Comparison of ENCODE assay signal across 10 cellular contexts in genomic region chr19:741506-742131, GRCh38. TPM values are rescaled to one million over a fixed set of nuclear protein-coding genes. Genes with fewer than 3 reads are reported as not detected.
A peak's percentile ranks its signal among the peaks of the same experiment; 100 is the strongest.
DNase-seq lines count a peak whose midpoint lies in the region; ATAC-seq and TF ChIP-seq lines count a peak whose summit lies in the region.
"Had no signal": no experiment of that assay in that cellular context is flagged by ENCODE, and none has a peak within 500 bp of the region (broad histone marks: within the 10 kb centered on the region; RNA-seq: fewer than 3 reads in every experiment).

No MANE protein-coding gene starts in this region.

- no peak overlapping the region for H3K27ac ChIP-seq in MM.1S (ENCODE audit: low read length)
- H3K27ac ChIP-seq: KMS-11 had no signal

- no peaks in the 10 kb centered on the region for H3K79me2 ChIP-seq in MM.1S (ENCODE audit: low read length)

- peaks cover 84% of the 10 kb centered on the region for H3K27me3 ChIP-seq in MM.1S (replicated peaks; ENCODE audit: insufficient read depth, low read length)

- DNase-seq in stimulated activated CD4-positive, alpha-beta T cell treated with anti-CD3 and anti-CD28 coated beads, Interleukin-15, amount 100 ng/mL, for 24 hours: peak; percentile 31
- no peak for DNase-seq in stimulated activated CD4-positive, alpha-beta T cell treated with anti-CD3 and anti-CD28 coated beads, Interleukin-2, amount 100 ng/mL, for 48 hours
- DNase-seq in MM.1S (peak; percentile 35), cardiac fibroblast (ENCODE audit: low read depth in 2 of 2) (peak in 1 of 2 donors; percentile 33), mucosa of gallbladder (ENCODE audit: low spot score) (no peak), NCI-H446 treated with DMSO at 0.1 percent for 48 hours (lab: John Stamatoyannopoulos, UW) (no peak), NCI-H345 (lab: John Stamatoyannopoulos, UW) (no peak)

- no peak overlapping the region for H2AFZ ChIP-seq in MM.1S (ENCODE audit: low read length)

- no peaks in the 10 kb centered on the region for H3K36me3 ChIP-seq in MM.1S (replicated peaks; ENCODE audit: insufficient read depth, low read length)

- no peaks in the 10 kb centered on the region for H3K9me2 ChIP-seq in MM.1S (replicated peaks; ENCODE audit: insufficient read depth, low read length)

- H3K4me1 ChIP-seq in MM.1S (ENCODE audit: low read length): no peaks in the 10 kb centered on the region; the same call in 1 of the 2 replicates

- TF ChIP-seq CTCF in MM.1S (IDR thresholded peaks at IDR 0.05; ENCODE audit: low read length): peak; percentile 42
- peak; percentile 18 for TF ChIP-seq CTCF in cardiac fibroblast (IDR thresholded peaks at IDR 0.05; ENCODE audit: low read depth, low read length)

- no peaks in the 10 kb centered on the region for H4K20me1 ChIP-seq in MM.1S (ENCODE audit: insufficient read depth, low read length)

- H3K9me3 ChIP-seq in MM.1S (replicated peaks; ENCODE audit: insufficient read depth, low read length): no peaks in the 10 kb centered on the region

- no peaks in the 10 kb centered on the region for H3F3A ChIP-seq in MM.1S (ENCODE audit: insufficient read depth, low read length)

- H3K4me3 ChIP-seq in MM.1S (ENCODE audit: low read length): no peak overlapping the region
- H3K4me3 ChIP-seq in cardiac fibroblast (replicated peaks in 1 of 2; ENCODE audit: low read depth in 2 of 2, low read length in 2 of 2): no peak overlapping the region

- H3K9ac ChIP-seq in MM.1S (ENCODE audit: low read length): no peak overlapping the region
- H3K9ac ChIP-seq: KMS-11 had no signal

- no peak for ATAC-seq in GM18519 (IDR thresholded peaks at IDR 0.05; ENCODE audit: low FRiP score, unreplicated experiment)

- no peak overlapping the region for H3K4me2 ChIP-seq in MM.1S (ENCODE audit: low read depth, low read length)
- H3K4me2 ChIP-seq: KMS-11 had no signal

RNA-seq across cellular contexts. Expression of gene MISP, which starts 9.3 kb away (rescaled TPM):
- 79.4 TPM for total RNA-seq in mucosa of gallbladder
- total RNA-seq: H4 had no signal

RNA-seq across cellular contexts. Expression of gene PALM, which starts 32.9 kb away (rescaled TPM):
- total RNA-seq in mucosa of gallbladder: 26.1 TPM

RNA-seq across cellular contexts. Expression of gene PRSS57, which starts 46.4 kb away (rescaled TPM):
- not detected for total RNA-seq in mucosa of gallbladder
- total RNA-seq: H4 had no signal

RNA-seq across cellular contexts. Expression of gene PTBP1, which starts 55.6 kb away (rescaled TPM):
- total RNA-seq in mucosa of gallbladder: 270 TPM

Comparison
In these comparisons a context has a peak if more than half of its experiments do, and no peak if none do; other contexts are left out.
1. DNase-seq: peak in stimulated activated CD4-positive, alpha-beta T cell treated with anti-CD3 and anti-CD28 coated beads, Interleukin-15, amount 100 ng/mL, for 24 hours (single experiment) and MM.1S (single experiment); none in stimulated activated CD4-positive, alpha-beta T cell treated with anti-CD3 and anti-CD28 coated beads, Interleukin-2, amount 100 ng/mL, for 48 hours (0 of 2), mucosa of gallbladder (single experiment), NCI-H446 treated with DMSO at 0.1 percent for 48 hours (single experiment) and NCI-H345 (single experiment).